Comparison of ENCODE assay signal across 17 cellular contexts in the genomic region with DNA sequence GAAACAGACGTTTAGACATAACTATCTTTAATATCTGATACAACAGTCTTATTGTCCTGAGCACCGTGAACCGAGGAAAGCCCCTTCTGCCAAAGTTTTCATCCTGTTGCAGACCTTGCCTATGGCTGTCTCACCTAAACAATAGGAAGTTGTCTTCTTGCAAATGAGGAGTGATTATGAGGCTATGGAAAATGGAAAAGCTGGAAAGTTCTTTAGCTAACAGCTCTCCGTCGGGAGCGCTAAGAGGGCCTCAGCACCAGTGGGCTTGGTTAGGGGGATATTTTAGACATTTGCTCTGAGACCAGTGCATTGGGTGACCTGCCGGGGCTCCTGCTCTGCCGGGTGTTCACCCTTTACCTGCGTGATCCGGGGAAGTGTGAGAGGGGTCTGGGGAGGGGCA. TPM values are rescaled to one million over a fixed set of nuclear protein-coding genes. Genes with fewer than 3 reads are reported as not detected.
DNase-seq lines count a peak whose midpoint lies in the region; ATAC-seq and TF ChIP-seq lines count a peak whose summit lies in the region.
"Had no signal": no experiment of that assay in that cellular context is flagged by ENCODE, and none has a peak within 500 bp of the region (broad histone marks: within the 10 kb centered on the region; RNA-seq: fewer than 3 reads in every experiment).

No MANE protein-coding gene starts in this region.

- H3K9me3 ChIP-seq in CD4-positive, alpha-beta T cell (ENCODE audit: control insufficient read depth, low read length), result no peaks in the 10 kb centered on the region
- H3K9me3 ChIP-seq: BE2C, left lung, right lobe of liver, vagina had no signal

- H3K4me1 Mint-ChIP-seq in CD4-positive, alpha-beta T cell (ENCODE audit: low read depth), result peaks cover 88% of the 10 kb centered on the region
- peaks cover 85% of the 10 kb centered on the region for H3K4me1 Mint-ChIP-seq in activated CD4-positive, alpha-beta memory T cell treated with anti-CD3 and anti-CD28 coated beads for 36 hours (ENCODE audit: low read depth)
- H3K4me1 Mint-ChIP-seq in memory B cell, result peaks cover 68% of the 10 kb centered on the region

- H3K27ac ChIP-seq in CD4-positive, alpha-beta T cell (ENCODE audit: low read depth, low read length), result peak overlapping the region; percentile 90
- H3K27ac ChIP-seq: left lung, right lobe of liver, vagina had no signal

- intact Hi-C loops in CD4-positive, alpha-beta T cell (cut with DNase I, micrococcal nuclease), result no loop called here
- intact Hi-C loops in activated CD4-positive, alpha-beta memory T cell treated with anti-CD3 and anti-CD28 coated beads for 36 hours (cut with micrococcal nuclease), result loop anchor here (10.0 kb wide), 1 partner anchor 960 kb away; a partner anchor contains a TSS

- DNase-seq in CD4-positive, alpha-beta T cell, result no peak
- DNase-seq in activated CD4-positive, alpha-beta memory T cell treated with anti-CD3 and anti-CD28 coated beads for 36 hours, result no peak
- no peak for DNase-seq in memory B cell (ENCODE audit: low spot score in 2 of 2)
- DNase-seq in stimulated activated CD4-positive, alpha-beta T cell treated with anti-CD3 and anti-CD28 coated beads, Interleukin-4, amount 100 ng/mL, for 1 hour, result no peak
- DNase-seq: BE2C; hypothalamus; left lung; NCI-H1930; NCI-H82; right lobe of liver; stimulated activated CD4-positive, alpha-beta T cell treated with anti-CD3 and anti-CD28 coated beads, Interleukin-2, amount 100 ng/mL, for 48 hours had no signal

- no peaks in the 10 kb centered on the region for H3K9me3 Mint-ChIP-seq in CD4-positive, alpha-beta T cell
- no peaks in the 10 kb centered on the region for H3K9me3 Mint-ChIP-seq in activated CD4-positive, alpha-beta memory T cell treated with anti-CD3 and anti-CD28 coated beads for 36 hours
- no peaks in the 10 kb centered on the region for H3K9me3 Mint-ChIP-seq in memory B cell

- H3K4me3 Mint-ChIP-seq in CD4-positive, alpha-beta T cell, result peak overlapping the region; percentile 57
- no peak overlapping the region for H3K4me3 Mint-ChIP-seq in activated CD4-positive, alpha-beta memory T cell treated with anti-CD3 and anti-CD28 coated beads for 36 hours
- H3K4me3 Mint-ChIP-seq in memory B cell, result peak overlapping the region; percentile 68

- ATAC-seq in CD4-positive, alpha-beta T cell (ENCODE audit: poor library complexity), result no peak
- ATAC-seq in memory B cell (ENCODE audit: low read depth), result no peak
- ATAC-seq in GM21717 (IDR thresholded peaks at IDR 0.05; ENCODE audit: unreplicated experiment), result no peak
- ATAC-seq in GM18858 (IDR thresholded peaks at IDR 0.05; ENCODE audit: unreplicated experiment), result no peak
- no peak for ATAC-seq in HG02798 (IDR thresholded peaks at IDR 0.05; ENCODE audit: poor library complexity, unreplicated experiment)
- ATAC-seq: left lung, Right ventricle myocardium inferior had no signal

- POLR2A ChIA-PET in CD4-positive, alpha-beta T cell (lab: Charles Lee), result interaction anchor here (1.0 to 15.7 kb wide), 3 partner anchors 21 to 36 kb away, joined by 3 to 434 read pairs (median 10); a partner anchor contains a TSS
- POLR2A ChIA-PET in activated CD4-positive, alpha-beta memory T cell treated with anti-CD3 and anti-CD28 coated beads for 36 hours (lab: Charles Lee), result interaction anchor here (2.7 kb wide), 1 partner anchor 26 kb away, joined by 10 read pairs; no protein-coding TSS in a partner anchor

- H3K27me3 ChIP-seq in CD4-positive, alpha-beta T cell (ENCODE audit: control insufficient read depth, insufficient read depth, low read length), result no peaks in the 10 kb centered on the region
- H3K27me3 ChIP-seq: BE2C, left lung, right lobe of liver, vagina had no signal

- CTCF ChIA-PET in CD4-positive, alpha-beta T cell (lab: Charles Lee), result interaction anchor here (1.7 kb wide), 1 partner anchor 42 kb away, joined by 3 read pairs; no protein-coding TSS in a partner anchor
- CTCF ChIA-PET in activated CD4-positive, alpha-beta memory T cell treated with anti-CD3 and anti-CD28 coated beads for 36 hours (lab: Charles Lee), result interaction anchor here (0.8 to 2.3 kb wide), 3 partner anchors 25 to 61 kb away, joined by 3 to 5 read pairs (median 4); a partner anchor contains a TSS

- peak overlapping the region; percentile 39 for H3K4me3 ChIP-seq in GM12875 (ENCODE audit: low read depth, low read length)
- H3K4me3 ChIP-seq: left lung, right lobe of liver, vagina had no signal

- peaks cover 48% of the 10 kb centered on the region for H3K36me3 Mint-ChIP-seq in CD4-positive, alpha-beta T cell (ENCODE audit: low read depth)
- peaks cover 8% of the 10 kb centered on the region for H3K36me3 Mint-ChIP-seq in activated CD4-positive, alpha-beta memory T cell treated with anti-CD3 and anti-CD28 coated beads for 36 hours
- H3K36me3 Mint-ChIP-seq in memory B cell, result peaks cover 13% of the 10 kb centered on the region

- TF ChIP-seq CTCF in CD4-positive, alpha-beta T cell (IDR thresholded peaks at IDR 0.05), result no peak
- TF ChIP-seq CTCF in GM12875 (IDR thresholded peaks at IDR 0.05; ENCODE audit: borderline replicate concordance, insufficient read depth, low read depth, low read length), result no peak

- no peaks in the 10 kb centered on the region for H3K27me3 Mint-ChIP-seq in CD4-positive, alpha-beta T cell
- no peaks in the 10 kb centered on the region for H3K27me3 Mint-ChIP-seq in activated CD4-positive, alpha-beta memory T cell treated with anti-CD3 and anti-CD28 coated beads for 36 hours
- H3K27me3 Mint-ChIP-seq in memory B cell, result no peaks in the 10 kb centered on the region

- peak overlapping the region; percentile 92 for H3K27ac Mint-ChIP-seq in CD4-positive, alpha-beta T cell
- peak overlapping the region; percentile 98 for H3K27ac Mint-ChIP-seq in activated CD4-positive, alpha-beta memory T cell treated with anti-CD3 and anti-CD28 coated beads for 36 hours
- H3K27ac Mint-ChIP-seq in memory B cell, result peak overlapping the region; percentile 89

RNA-seq across cellular contexts. Expression of a gene that starts 28.4 kb away (rescaled TPM):
- 100 to 1,000 TPM; 101 to 106 TPM for total RNA-seq in CD4-positive, alpha-beta T cell
- total RNA-seq in activated CD4-positive, alpha-beta memory T cell treated with anti-CD3 and anti-CD28 coated beads for 36 hours, result 10 to 100 TPM; 32.7 to 33.3 TPM
